ENCODE assay signal across 8 cellular contexts in the genomic region with DNA sequence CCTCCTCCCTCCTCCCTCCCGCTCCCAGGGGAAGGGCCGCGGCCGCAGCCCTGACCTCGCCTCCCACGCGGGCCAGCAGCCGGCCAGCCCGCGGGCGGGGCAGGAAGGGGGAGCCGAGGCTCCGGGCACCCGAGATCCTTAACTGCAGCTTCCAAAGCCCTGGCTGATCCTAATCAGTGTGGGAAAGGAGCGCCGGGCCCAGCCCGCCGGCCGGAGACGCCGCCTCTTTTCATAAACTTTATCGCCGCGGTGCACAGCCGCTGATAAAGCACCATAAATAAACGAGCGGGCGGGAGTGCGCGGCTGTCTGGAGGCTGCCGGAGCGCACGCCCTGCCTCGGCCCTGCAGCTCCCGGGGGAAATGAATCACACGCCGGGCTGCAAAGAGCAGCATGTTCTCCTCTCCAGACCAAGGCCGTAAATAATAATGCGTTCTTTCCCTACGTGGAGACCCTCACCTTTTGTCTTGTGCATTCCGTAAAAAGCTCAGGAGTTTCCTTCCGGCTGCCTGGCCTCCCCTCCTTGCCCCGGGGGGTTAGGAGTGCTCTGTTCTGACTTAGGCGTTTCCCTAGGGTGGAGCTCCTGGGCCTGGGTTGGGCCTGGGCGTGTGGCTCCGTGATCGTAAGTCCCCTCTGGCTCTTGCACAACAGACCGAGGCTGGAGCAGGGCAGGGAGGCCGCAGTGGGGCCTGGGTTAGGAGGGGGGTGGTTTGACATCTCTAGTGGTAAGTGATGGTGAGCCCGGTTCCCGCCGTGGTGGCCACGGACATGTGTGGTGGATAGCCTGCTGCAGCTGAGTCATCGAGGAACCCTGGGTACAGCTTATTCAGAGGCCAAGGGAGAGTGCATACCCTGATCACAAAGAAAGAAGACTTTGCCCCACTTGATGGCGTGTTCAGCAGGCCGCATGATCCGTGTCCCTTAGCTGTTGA.
DNase-seq lines count a peak whose midpoint lies in the region; ATAC-seq and TF ChIP-seq lines count a peak whose summit lies in the region.

No MANE protein-coding gene starts in this region.

- DNase-seq in GM04504 (ENCODE audit: low read depth) (peak; percentile 88), GOT3 (lab: John Stamatoyannopoulos, UW) (peak; percentile 96), lower lobe of right lung (peak; percentile 91), NCI-H446 treated with DMSO at 0.1 percent for 48 hours (lab: John Stamatoyannopoulos, UW) (no peak)
- DNase-seq in T-helper 2 cell treated with Interferon-gamma antibody and Interleukin-4, amounts not matched to agents 5 μg/mL and 100 μg/mL, for 36 hours (ENCODE audit: low spot score) = peak; percentile 26
- DNase-seq in effector memory CD8-positive, alpha-beta T cell = no peak
- DNase-seq in stimulated activated CD4-positive, alpha-beta T cell treated with anti-CD3 and anti-CD28 coated beads, Interleukin-4, amount 100 ng/mL, for 24 hours = peak; percentile 11

- peak overlapping the region; percentile 32 for H3K4me3 Mint-ChIP-seq in T-helper 2 cell treated with Interferon-gamma antibody and Interleukin-4, amounts not matched to agents 5 μg/mL and 100 μg/mL, for 36 hours
- H3K4me3 Mint-ChIP-seq in effector memory CD8-positive, alpha-beta T cell = no peak overlapping the region

- no peak overlapping the region for H3K27ac Mint-ChIP-seq in T-helper 2 cell treated with Interferon-gamma antibody and Interleukin-4, amounts not matched to agents 5 μg/mL and 100 μg/mL, for 36 hours
- H3K27ac Mint-ChIP-seq in effector memory CD8-positive, alpha-beta T cell = no peak overlapping the region

- H3K27ac ChIP-seq in lower lobe of right lung = peak overlapping the region; percentile 88

- peak overlapping the region; percentile 85 for H3K4me2 ChIP-seq in Loucy (ENCODE audit: low read depth, low read length, poor library complexity, severe bottlenecking)

- H3K36me3 ChIP-seq in Loucy (ENCODE audit: insufficient read depth, low read length) (no peaks in the 10 kb centered on the region), lower lobe of right lung (no peaks in the 10 kb centered on the region)

- H3K36me3 Mint-ChIP-seq in T-helper 2 cell treated with Interferon-gamma antibody and Interleukin-4, amounts not matched to agents 5 μg/mL and 100 μg/mL, for 36 hours (ENCODE audit: low read depth) = no peaks in the 10 kb centered on the region
- H3K36me3 Mint-ChIP-seq in effector memory CD8-positive, alpha-beta T cell (ENCODE audit: insufficient read depth) = no peaks in the 10 kb centered on the region

- TF ChIP-seq CTCF in Loucy (conservative IDR thresholded peaks at IDR 0.05; ENCODE audit: low read length) (no peak), lower lobe of right lung (IDR thresholded peaks at IDR 0.05) (no peak)

- H3K9me3 ChIP-seq in Loucy (ENCODE audit: insufficient read depth, low read depth, low read length) = no peaks in the 10 kb centered on the region
- no peaks in the 10 kb centered on the region for H3K9me3 ChIP-seq in lower lobe of right lung

- peaks cover 59% of the 10 kb centered on the region for H3K27me3 Mint-ChIP-seq in T-helper 2 cell treated with Interferon-gamma antibody and Interleukin-4, amounts not matched to agents 5 μg/mL and 100 μg/mL, for 36 hours (ENCODE audit: low read depth)
- peaks cover 42 to 83% of the 10 kb centered on the region in 2 donors for H3K27me3 Mint-ChIP-seq in effector memory CD8-positive, alpha-beta T cell

- H3K4me1 Mint-ChIP-seq in T-helper 2 cell treated with Interferon-gamma antibody and Interleukin-4, amounts not matched to agents 5 μg/mL and 100 μg/mL, for 36 hours (ENCODE audit: low read depth) = peaks cover 5% of the 10 kb centered on the region
- peaks cover 0 to 4% of the 10 kb centered on the region in 2 donors for H3K4me1 Mint-ChIP-seq in effector memory CD8-positive, alpha-beta T cell (ENCODE audit: low read depth in 2 of 2)

- H3K9ac ChIP-seq in Loucy (ENCODE audit: low read depth, low read length, poor library complexity, severe bottlenecking) = peak overlapping the region; percentile 79

- peak overlapping the region; percentile 72 for H3K4me3 ChIP-seq in Loucy (ENCODE audit: low read length, poor library complexity, severe bottlenecking)
- peak overlapping the region; percentile 57 for H3K4me3 ChIP-seq in lower lobe of right lung

- H3K4me1 ChIP-seq in Loucy (ENCODE audit: insufficient read depth, low read length, poor library complexity, severe bottlenecking) (peaks cover 52% of the 10 kb centered on the region), lower lobe of right lung (peaks cover 43% of the 10 kb centered on the region)

- ATAC-seq in effector memory CD8-positive, alpha-beta T cell (replicated peaks) = peak; percentile 19
- peak; percentile 92 to 95 for ATAC-seq in lower lobe of right lung

- no peaks in the 10 kb centered on the region for H3K9me2 ChIP-seq in Loucy (replicated peaks; ENCODE audit: low read depth, low read length)

- no peaks in the 10 kb centered on the region for H3K79me2 ChIP-seq in Loucy (ENCODE audit: insufficient read depth, low read length)

- H3K9me3 Mint-ChIP-seq in T-helper 2 cell treated with Interferon-gamma antibody and Interleukin-4, amounts not matched to agents 5 μg/mL and 100 μg/mL, for 36 hours = no peaks in the 10 kb centered on the region
- no peaks in the 10 kb centered on the region for H3K9me3 Mint-ChIP-seq in effector memory CD8-positive, alpha-beta T cell

- peak overlapping the region; percentile 80 for H2AFZ ChIP-seq in Loucy (ENCODE audit: low read length)

- intact Hi-C loops in lower lobe of right lung (cut with DNase I) = no loop called here

- H3K27me3 ChIP-seq in Loucy (ENCODE audit: insufficient read depth, low read length, poor library complexity, severe bottlenecking) (no peaks in the 10 kb centered on the region), lower lobe of right lung (ENCODE audit: low read depth) (no peaks in the 10 kb centered on the region)

- H4K20me1 ChIP-seq in Loucy (ENCODE audit: insufficient read depth, low read length, poor library complexity, severe bottlenecking) = no peaks in the 10 kb centered on the region

- no peaks in the 10 kb centered on the region for H3F3A ChIP-seq in Loucy (ENCODE audit: low read depth)

Comparison
In these comparisons a context has a peak if more than half of its experiments do, and no peak if none do; other contexts are left out.
1. DNase-seq: peak in GM04504 (single experiment), GOT3 (single experiment), T-helper 2 cell treated with Interferon-gamma antibody and Interleukin-4, amounts not matched to agents 5 μg/mL and 100 μg/mL, for 36 hours (single experiment), lower lobe of right lung (single experiment) and stimulated activated CD4-positive, alpha-beta T cell treated with anti-CD3 and anti-CD28 coated beads, Interleukin-4, amount 100 ng/mL, for 24 hours (single experiment); none in effector memory CD8-positive, alpha-beta T cell (0 of 3) and NCI-H446 treated with DMSO at 0.1 percent for 48 hours (single experiment).